ENCODE assay signal across 1 cellular context in the genomic region with DNA sequence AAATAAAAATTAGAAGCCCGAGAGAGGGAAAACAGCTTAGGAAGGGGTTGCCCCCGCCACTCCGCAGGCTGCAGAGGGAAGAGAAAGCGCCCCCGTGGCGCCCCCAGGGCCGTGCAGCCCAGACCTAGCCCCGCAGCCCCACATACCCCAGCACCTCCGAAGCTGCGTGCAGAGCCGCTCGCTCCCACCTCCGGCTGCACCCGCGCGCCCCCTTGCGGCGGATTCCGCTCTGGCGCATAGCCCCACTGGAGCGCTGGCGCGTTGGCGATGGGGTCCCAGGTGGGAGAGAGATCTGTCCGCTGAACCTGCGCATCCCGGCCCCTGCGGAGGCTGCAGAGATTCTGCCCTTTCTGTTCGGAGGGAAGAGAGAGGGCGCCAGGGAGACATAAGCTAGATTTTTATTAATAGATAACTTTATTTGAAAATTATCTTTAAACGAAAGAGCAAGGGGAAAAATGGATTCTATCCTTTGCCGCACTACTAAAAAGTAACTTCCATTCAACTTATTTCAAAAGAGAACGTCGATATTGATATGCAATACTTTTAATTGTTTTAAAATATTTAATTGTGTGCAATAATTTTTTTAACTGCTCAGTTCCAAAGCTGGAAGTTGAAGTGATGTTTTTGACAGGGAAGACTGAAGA.
TF ChIP-seq lines count a peak whose summit lies in the region.

No MANE protein-coding gene starts in this region.

TF ChIP-seq in H1, 55 proteins besides CTCF, POLR2A, EP300 and RAD21 (continued from another document):
- TF ChIP-seq, protein P1, sequence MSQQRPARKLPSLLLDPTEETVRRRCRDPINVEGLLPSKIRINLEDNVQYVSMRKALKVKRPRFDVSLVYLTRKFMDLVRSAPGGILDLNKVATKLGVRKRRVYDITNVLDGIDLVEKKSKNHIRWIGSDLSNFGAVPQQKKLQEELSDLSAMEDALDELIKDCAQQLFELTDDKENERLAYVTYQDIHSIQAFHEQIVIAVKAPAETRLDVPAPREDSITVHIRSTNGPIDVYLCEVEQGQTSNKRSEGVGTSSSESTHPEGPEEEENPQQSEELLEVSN (IDR thresholded peaks at IDR 0.05): no peak
- TF ChIP-seq JUND (IDR thresholded peaks at IDR 0.05; ENCODE audit: low read length): no peak
- no peak for TF ChIP-seq CTBP2 (IDR thresholded peaks at IDR 0.05; ENCODE audit: borderline replicate concordance, insufficient read depth, insufficient read length, low read length)
- TF ChIP-seq CHD1 (IDR thresholded peaks at IDR 0.05; ENCODE audit: low read depth, low read length): no peak
- TF ChIP-seq SP1 (IDR thresholded peaks at IDR 0.05; ENCODE audit: low read depth, low read length): no peak
- TF ChIP-seq, protein P2, sequence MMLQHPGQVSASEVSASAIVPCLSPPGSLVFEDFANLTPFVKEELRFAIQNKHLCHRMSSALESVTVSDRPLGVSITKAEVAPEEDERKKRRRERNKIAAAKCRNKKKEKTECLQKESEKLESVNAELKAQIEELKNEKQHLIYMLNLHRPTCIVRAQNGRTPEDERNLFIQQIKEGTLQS (IDR thresholded peaks at IDR 0.05; ENCODE audit: insufficient read depth, low read depth, low read length): peak; percentile 16; the same call in 1 of the 2 replicates
- no peak for TF ChIP-seq RFX5 (IDR thresholded peaks at IDR 0.05; ENCODE audit: borderline replicate concordance, low read depth, low read length)
- no peak for TF ChIP-seq HDAC6 (IDR thresholded peaks at IDR 0.05; ENCODE audit: low read depth, low read length)
- TF ChIP-seq, protein P3, sequence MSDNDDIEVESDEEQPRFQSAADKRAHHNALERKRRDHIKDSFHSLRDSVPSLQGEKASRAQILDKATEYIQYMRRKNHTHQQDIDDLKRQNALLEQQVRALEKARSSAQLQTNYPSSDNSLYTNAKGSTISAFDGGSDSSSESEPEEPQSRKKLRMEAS (IDR thresholded peaks at IDR 0.05): peak; percentile 64
- TF ChIP-seq TAF1 (IDR thresholded peaks at IDR 0.05; ENCODE audit: low read depth, low read length): no peak
- TF ChIP-seq ASH2L (IDR thresholded peaks at IDR 0.05; ENCODE audit: low read length): no peak
- TF ChIP-seq MAFK (IDR thresholded peaks at IDR 0.05; ENCODE audit: low read depth, low read length): no peak
- TF ChIP-seq BRCA1 (IDR thresholded peaks at IDR 0.05; ENCODE audit: low read depth, low read length): no peak
- no peak for TF ChIP-seq CBX5 (IDR thresholded peaks at IDR 0.05; ENCODE audit: low read depth, low read length)
- TF ChIP-seq, protein P4, sequence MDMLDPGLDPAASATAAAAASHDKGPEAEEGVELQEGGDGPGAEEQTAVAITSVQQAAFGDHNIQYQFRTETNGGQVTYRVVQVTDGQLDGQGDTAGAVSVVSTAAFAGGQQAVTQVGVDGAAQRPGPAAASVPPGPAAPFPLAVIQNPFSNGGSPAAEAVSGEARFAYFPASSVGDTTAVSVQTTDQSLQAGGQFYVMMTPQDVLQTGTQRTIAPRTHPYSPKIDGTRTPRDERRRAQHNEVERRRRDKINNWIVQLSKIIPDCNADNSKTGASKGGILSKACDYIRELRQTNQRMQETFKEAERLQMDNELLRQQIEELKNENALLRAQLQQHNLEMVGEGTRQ (IDR thresholded peaks at IDR 0.05; ENCODE audit: low read length): no peak
- no peak; the same call in 1 of the 2 replicates for TF ChIP-seq GABPA (IDR thresholded peaks at IDR 0.05; ENCODE audit: borderline replicate concordance, insufficient read depth, low read length)
- TF ChIP-seq SIRT6 (IDR thresholded peaks at IDR 0.05; ENCODE audit: low read length): no peak
- TF ChIP-seq, protein P5, sequence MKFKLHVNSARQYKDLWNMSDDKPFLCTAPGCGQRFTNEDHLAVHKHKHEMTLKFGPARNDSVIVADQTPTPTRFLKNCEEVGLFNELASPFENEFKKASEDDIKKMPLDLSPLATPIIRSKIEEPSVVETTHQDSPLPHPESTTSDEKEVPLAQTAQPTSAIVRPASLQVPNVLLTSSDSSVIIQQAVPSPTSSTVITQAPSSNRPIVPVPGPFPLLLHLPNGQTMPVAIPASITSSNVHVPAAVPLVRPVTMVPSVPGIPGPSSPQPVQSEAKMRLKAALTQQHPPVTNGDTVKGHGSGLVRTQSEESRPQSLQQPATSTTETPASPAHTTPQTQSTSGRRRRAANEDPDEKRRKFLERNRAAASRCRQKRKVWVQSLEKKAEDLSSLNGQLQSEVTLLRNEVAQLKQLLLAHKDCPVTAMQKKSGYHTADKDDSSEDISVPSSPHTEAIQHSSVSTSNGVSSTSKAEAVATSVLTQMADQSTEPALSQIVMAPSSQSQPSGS (IDR thresholded peaks at IDR 0.05; ENCODE audit: low read length): no peak
- no peak for TF ChIP-seq KDM1A (IDR thresholded peaks at IDR 0.05; ENCODE audit: borderline replicate concordance, low read length)
- TF ChIP-seq, protein P6, sequence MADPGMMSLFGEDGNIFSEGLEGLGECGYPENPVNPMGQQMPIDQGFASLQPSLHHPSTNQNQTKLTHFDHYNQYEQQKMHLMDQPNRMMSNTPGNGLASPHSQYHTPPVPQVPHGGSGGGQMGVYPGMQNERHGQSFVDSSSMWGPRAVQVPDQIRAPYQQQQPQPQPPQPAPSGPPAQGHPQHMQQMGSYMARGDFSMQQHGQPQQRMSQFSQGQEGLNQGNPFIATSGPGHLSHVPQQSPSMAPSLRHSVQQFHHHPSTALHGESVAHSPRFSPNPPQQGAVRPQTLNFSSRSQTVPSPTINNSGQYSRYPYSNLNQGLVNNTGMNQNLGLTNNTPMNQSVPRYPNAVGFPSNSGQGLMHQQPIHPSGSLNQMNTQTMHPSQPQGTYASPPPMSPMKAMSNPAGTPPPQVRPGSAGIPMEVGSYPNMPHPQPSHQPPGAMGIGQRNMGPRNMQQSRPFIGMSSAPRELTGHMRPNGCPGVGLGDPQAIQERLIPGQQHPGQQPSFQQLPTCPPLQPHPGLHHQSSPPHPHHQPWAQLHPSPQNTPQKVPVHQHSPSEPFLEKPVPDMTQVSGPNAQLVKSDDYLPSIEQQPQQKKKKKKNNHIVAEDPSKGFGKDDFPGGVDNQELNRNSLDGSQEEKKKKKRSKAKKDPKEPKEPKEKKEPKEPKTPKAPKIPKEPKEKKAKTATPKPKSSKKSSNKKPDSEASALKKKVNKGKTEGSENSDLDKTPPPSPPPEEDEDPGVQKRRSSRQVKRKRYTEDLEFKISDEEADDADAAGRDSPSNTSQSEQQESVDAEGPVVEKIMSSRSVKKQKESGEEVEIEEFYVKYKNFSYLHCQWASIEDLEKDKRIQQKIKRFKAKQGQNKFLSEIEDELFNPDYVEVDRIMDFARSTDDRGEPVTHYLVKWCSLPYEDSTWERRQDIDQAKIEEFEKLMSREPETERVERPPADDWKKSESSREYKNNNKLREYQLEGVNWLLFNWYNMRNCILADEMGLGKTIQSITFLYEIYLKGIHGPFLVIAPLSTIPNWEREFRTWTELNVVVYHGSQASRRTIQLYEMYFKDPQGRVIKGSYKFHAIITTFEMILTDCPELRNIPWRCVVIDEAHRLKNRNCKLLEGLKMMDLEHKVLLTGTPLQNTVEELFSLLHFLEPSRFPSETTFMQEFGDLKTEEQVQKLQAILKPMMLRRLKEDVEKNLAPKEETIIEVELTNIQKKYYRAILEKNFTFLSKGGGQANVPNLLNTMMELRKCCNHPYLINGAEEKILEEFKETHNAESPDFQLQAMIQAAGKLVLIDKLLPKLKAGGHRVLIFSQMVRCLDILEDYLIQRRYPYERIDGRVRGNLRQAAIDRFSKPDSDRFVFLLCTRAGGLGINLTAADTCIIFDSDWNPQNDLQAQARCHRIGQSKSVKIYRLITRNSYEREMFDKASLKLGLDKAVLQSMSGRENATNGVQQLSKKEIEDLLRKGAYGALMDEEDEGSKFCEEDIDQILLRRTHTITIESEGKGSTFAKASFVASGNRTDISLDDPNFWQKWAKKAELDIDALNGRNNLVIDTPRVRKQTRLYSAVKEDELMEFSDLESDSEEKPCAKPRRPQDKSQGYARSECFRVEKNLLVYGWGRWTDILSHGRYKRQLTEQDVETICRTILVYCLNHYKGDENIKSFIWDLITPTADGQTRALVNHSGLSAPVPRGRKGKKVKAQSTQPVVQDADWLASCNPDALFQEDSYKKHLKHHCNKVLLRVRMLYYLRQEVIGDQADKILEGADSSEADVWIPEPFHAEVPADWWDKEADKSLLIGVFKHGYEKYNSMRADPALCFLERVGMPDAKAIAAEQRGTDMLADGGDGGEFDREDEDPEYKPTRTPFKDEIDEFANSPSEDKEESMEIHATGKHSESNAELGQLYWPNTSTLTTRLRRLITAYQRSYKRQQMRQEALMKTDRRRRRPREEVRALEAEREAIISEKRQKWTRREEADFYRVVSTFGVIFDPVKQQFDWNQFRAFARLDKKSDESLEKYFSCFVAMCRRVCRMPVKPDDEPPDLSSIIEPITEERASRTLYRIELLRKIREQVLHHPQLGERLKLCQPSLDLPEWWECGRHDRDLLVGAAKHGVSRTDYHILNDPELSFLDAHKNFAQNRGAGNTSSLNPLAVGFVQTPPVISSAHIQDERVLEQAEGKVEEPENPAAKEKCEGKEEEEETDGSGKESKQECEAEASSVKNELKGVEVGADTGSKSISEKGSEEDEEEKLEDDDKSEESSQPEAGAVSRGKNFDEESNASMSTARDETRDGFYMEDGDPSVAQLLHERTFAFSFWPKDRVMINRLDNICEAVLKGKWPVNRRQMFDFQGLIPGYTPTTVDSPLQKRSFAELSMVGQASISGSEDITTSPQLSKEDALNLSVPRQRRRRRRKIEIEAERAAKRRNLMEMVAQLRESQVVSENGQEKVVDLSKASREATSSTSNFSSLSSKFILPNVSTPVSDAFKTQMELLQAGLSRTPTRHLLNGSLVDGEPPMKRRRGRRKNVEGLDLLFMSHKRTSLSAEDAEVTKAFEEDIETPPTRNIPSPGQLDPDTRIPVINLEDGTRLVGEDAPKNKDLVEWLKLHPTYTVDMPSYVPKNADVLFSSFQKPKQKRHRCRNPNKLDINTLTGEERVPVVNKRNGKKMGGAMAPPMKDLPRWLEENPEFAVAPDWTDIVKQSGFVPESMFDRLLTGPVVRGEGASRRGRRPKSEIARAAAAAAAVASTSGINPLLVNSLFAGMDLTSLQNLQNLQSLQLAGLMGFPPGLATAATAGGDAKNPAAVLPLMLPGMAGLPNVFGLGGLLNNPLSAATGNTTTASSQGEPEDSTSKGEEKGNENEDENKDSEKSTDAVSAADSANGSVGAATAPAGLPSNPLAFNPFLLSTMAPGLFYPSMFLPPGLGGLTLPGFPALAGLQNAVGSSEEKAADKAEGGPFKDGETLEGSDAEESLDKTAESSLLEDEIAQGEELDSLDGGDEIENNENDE (IDR thresholded peaks at IDR 0.05; ENCODE audit: insufficient replicate concordance, low read length): no peak
- no peak for TF ChIP-seq BCL11A (IDR thresholded peaks at IDR 0.05; ENCODE audit: low read depth in 2 of 2, low read length in 2 of 2)
- no peak for TF ChIP-seq TAF7 (optimal IDR thresholded peaks at IDR 0.05; ENCODE audit: borderline replicate concordance, low read depth, low read length)
- TF ChIP-seq POU5F1 (IDR thresholded peaks at IDR 0.05; ENCODE audit: low read depth, low read length): no peak
- TF ChIP-seq EGR1 (IDR thresholded peaks at IDR 0.05; ENCODE audit: borderline replicate concordance, low read depth, low read length): no peak
- no peak for TF ChIP-seq KDM4A (IDR thresholded peaks at IDR 0.05; ENCODE audit: low read depth, low read length, severe bottlenecking)
- TF ChIP-seq TBP (IDR thresholded peaks at IDR 0.05; ENCODE audit: low read depth, low read length): peak; percentile 12; the same call in 1 of the 2 replicates
- peak; percentile 73 for TF ChIP-seq CREB1 (IDR thresholded peaks at IDR 0.05)
- TF ChIP-seq RNF2 (IDR thresholded peaks at IDR 0.05; ENCODE audit: borderline replicate concordance, low read depth, low read length, missing control alignments, poor library complexity, severe bottlenecking): no peak
- no peak for TF ChIP-seq POLR2AphosphoS5 (IDR thresholded peaks at IDR 0.05; ENCODE audit: low read depth, low read length)
- peak; percentile 63; the same call in 1 of the 2 replicates for TF ChIP-seq YY1 (IDR thresholded peaks at IDR 0.05; ENCODE audit: low read depth, low read length)
- peak; percentile 83 for TF ChIP-seq TEAD4 (IDR thresholded peaks at IDR 0.05; ENCODE audit: low read depth, low read length)
- no peak for TF ChIP-seq SIX5 (IDR thresholded peaks at IDR 0.05; ENCODE audit: low read depth, low read length)
- no peak for TF ChIP-seq SP2 (IDR thresholded peaks at IDR 0.05; ENCODE audit: low read length)
- no peak for TF ChIP-seq JUN (IDR thresholded peaks at IDR 0.05; ENCODE audit: low read depth, low read length)
- TF ChIP-seq SIN3A (conservative IDR thresholded peaks at IDR 0.05 in 1 of 2, IDR thresholded peaks at IDR 0.05 in 1 of 2; ENCODE audit: low read depth in 1 of 2, low read length in 2 of 2): 0 out of 4 replicates have a peak, but pooled peaks of 1 of the 2 experiments have one; percentile 38
- no peak for TF ChIP-seq PHF8 (conservative IDR thresholded peaks at IDR 0.05; ENCODE audit: low read depth, low read length)
- 0 out of 2 replicates have a peak, but pooled peaks have one; percentile 29 for TF ChIP-seq RBBP5 (IDR thresholded peaks at IDR 0.05; ENCODE audit: borderline replicate concordance, low read depth, low read length)
- no peak for TF ChIP-seq SRF (IDR thresholded peaks at IDR 0.05; ENCODE audit: low read depth, low read length)
- TF ChIP-seq FOSL1 (IDR thresholded peaks at IDR 0.05; ENCODE audit: insufficient read depth, low read depth, low read length): no peak
- no peak for TF ChIP-seq CBX8 (IDR thresholded peaks at IDR 0.05; ENCODE audit: borderline replicate concordance, low read depth, low read length)
- no peak for TF ChIP-seq BACH1 (IDR thresholded peaks at IDR 0.05; ENCODE audit: low read length)
- TF ChIP-seq NRF1 (IDR thresholded peaks at IDR 0.05; ENCODE audit: low read depth, low read length): peak; percentile 35; the same call in 1 of the 2 replicates
- TF ChIP-seq SAP30 (IDR thresholded peaks at IDR 0.05; ENCODE audit: insufficient read depth, insufficient replicate concordance, low read length): no peak
- TF ChIP-seq KDM5A (IDR thresholded peaks at IDR 0.05; ENCODE audit: low read length): no peak
- no peak for TF ChIP-seq ZNF274 (IDR thresholded peaks at IDR 0.05; ENCODE audit: borderline replicate concordance, extremely low read depth, low read length)
- TF ChIP-seq TCF12 (IDR thresholded peaks at IDR 0.05; ENCODE audit: low read depth, low read length): no peak
- TF ChIP-seq EZH2 (IDR thresholded peaks at IDR 0.05; ENCODE audit: low read depth, low read length, severe bottlenecking): no peak
- no peak for TF ChIP-seq RXRA (IDR thresholded peaks at IDR 0.05; ENCODE audit: insufficient read depth, low read depth, low read length)
- no peak for TF ChIP-seq SP4 (IDR thresholded peaks at IDR 0.05; ENCODE audit: low read length)
